Comparison of ENCODE assay signal across 17 cellular contexts in the genomic region with DNA sequence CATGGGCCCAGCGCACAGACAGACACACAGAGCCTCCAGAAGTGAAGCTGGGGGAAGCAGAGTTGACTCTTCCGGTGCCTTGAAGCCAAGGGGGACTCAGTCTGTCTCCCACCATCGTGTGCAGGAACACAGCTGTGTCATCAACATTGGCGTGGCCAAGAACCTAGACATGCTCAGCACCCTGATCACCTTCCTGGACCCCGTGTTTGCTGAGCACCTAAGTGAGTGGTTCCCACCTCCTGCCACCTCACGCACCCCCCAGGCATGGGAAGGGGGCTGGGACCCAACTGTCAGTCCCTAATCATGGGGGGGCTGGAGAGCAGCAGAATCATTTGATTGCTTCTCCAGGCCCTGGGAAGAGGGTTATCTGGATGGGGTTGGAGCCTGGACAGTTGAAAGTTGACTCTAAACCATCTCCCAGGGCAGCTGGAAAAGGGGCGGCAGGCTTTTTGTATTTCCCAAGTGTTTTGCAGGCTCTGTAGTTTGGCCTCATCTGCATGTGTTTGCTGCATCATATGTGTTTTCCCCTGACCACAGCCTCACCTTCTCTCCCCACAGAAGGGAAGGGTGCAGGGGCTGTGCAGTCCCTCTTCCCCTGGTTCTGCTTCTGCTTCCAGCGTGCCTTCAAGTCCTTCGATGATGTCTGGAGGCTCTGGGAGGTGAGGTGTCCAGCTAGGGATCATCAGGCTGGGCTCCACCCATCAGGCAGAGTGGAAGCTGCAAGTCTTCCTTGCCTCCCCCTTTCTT. TPM values are rescaled to one million over a fixed set of nuclear protein-coding genes. Genes with fewer than 3 reads are reported as not detected.
A peak's percentile ranks its signal among the peaks of the same experiment; 100 is the strongest.
DNase-seq lines count a peak whose midpoint lies in the region; ATAC-seq and TF ChIP-seq lines count a peak whose summit lies in the region.
"Had no signal": no experiment of that assay in that cellular context is flagged by ENCODE, and none has a peak within 500 bp of the region (broad histone marks: within the 10 kb centered on the region; RNA-seq: fewer than 3 reads in every experiment).

No MANE protein-coding gene starts in this region.

- no peaks in the 10 kb centered on the region for H3K4me1 ChIP-seq in upper lobe of right lung
- H3K4me1 ChIP-seq: Caco-2 had no signal

- H3K27me3 ChIP-seq in upper lobe of right lung: no peaks in the 10 kb centered on the region

- no peaks in the 10 kb centered on the region for H3K36me3 Mint-ChIP-seq in CD14-positive monocyte
- H3K36me3 Mint-ChIP-seq: CD8-positive, alpha-beta memory T cell had no signal

- TF ChIP-seq CTCF in coronary artery (IDR thresholded peaks at IDR 0.05) (no peak), upper lobe of right lung (IDR thresholded peaks at IDR 0.05) (no peak), CD14-positive monocyte (IDR thresholded peaks at IDR 0.05) (no peak)

- H3K9me3 Mint-ChIP-seq in CD14-positive monocyte: no peaks in the 10 kb centered on the region
- H3K9me3 Mint-ChIP-seq: CD8-positive, alpha-beta memory T cell had no signal

- H3K4me1 Mint-ChIP-seq in CD14-positive monocyte: no peaks in the 10 kb centered on the region
- H3K4me1 Mint-ChIP-seq: CD8-positive, alpha-beta memory T cell had no signal

- peaks cover 10 to 15% (median 13%) of the 10 kb centered on the region in 3 donors for H3K27me3 Mint-ChIP-seq in CD14-positive monocyte (ENCODE audit: low read depth in 3 of 3)

- no peak overlapping the region for H3K27ac Mint-ChIP-seq in CD14-positive monocyte

- H3K9me3 ChIP-seq in upper lobe of right lung: no peaks in the 10 kb centered on the region
- H3K9me3 ChIP-seq: Caco-2 had no signal

- intact Hi-C loops in upper lobe of right lung (cut with DNase I) (no loop called here), CD14-positive monocyte (cut with micrococcal nuclease) (no loop called here)

- H3K4me3 ChIP-seq in coronary artery: no peak overlapping the region
- H3K4me3 ChIP-seq in upper lobe of right lung: no peak overlapping the region

- H3K27ac ChIP-seq in coronary artery (no peak overlapping the region), upper lobe of right lung (no peak overlapping the region)
- H3K27ac ChIP-seq: 22Rv1 had no signal

- H3K4me3 Mint-ChIP-seq in CD14-positive monocyte: no peak overlapping the region
- H3K4me3 Mint-ChIP-seq: CD8-positive, alpha-beta memory T cell had no signal

- peak; percentile 9 for DNase-seq in activated CD4-positive, CD25-positive, alpha-beta regulatory T cell treated with anti-CD3 and anti-CD28 coated beads, Interleukin-2, amount 50 U/mL, for 72 hours
- DNase-seq in activated CD4-positive, CD25-positive, alpha-beta regulatory T cell (lab: John Stamatoyannopoulos, UW): no peak
- DNase-seq in coronary artery (ENCODE audit: low spot score) (peak; percentile 36), mesenteric fat pad (ENCODE audit: low spot score) (peak; percentile 75), upper lobe of right lung (peak; percentile 23), CD14-positive monocyte (ENCODE audit: low spot score) (no peak), NCI-H69 (lab: John Stamatoyannopoulos, UW) (no peak)
- DNase-seq: CD8-positive, alpha-beta memory T cell; DND-41; GDM1 had no signal

- no peak for ATAC-seq in upper lobe of right lung
- no peak for ATAC-seq in GM21367 (IDR thresholded peaks at IDR 0.05; ENCODE audit: unreplicated experiment)
- ATAC-seq: HCT116 had no signal

- H3K36me3 ChIP-seq in upper lobe of right lung: no peaks in the 10 kb centered on the region

RNA-seq across cellular contexts. Expression of gene TBC1D21, which starts 12.8 kb away (rescaled TPM):
- total RNA-seq in mesenteric fat pad (not detected), upper lobe of right lung (not detected)
- polyA plus RNA-seq in CD14-positive monocyte: not detected
- total RNA-seq: A673; Caco-2; CD8-positive, alpha-beta memory T cell; H4 had no signal
- polyA plus RNA-seq: BJ; CD8-positive, alpha-beta memory T cell had no signal

RNA-seq across cellular contexts. Expression of gene LOXL1, which starts 40.1 kb away (rescaled TPM):
- 14.0 TPM for total RNA-seq in mesenteric fat pad
- total RNA-seq in upper lobe of right lung: 11.1 TPM
- under 1 TPM in 1 of 2 donors, not detected in 1; 0.07 TPM for polyA plus RNA-seq in CD14-positive monocyte

Comparison
In these comparisons a context has a peak if more than half of its experiments do, and no peak if none do; other contexts are left out.
1. DNase-seq: peak in activated CD4-positive, CD25-positive, alpha-beta regulatory T cell treated with anti-CD3 and anti-CD28 coated beads, Interleukin-2, amount 50 U/mL, for 72 hours (single experiment), coronary artery (single experiment), mesenteric fat pad (single experiment) and upper lobe of right lung (single experiment); none in activated CD4-positive, CD25-positive, alpha-beta regulatory T cell (0 of 4), CD14-positive monocyte (single experiment) and NCI-H69 (single experiment).